ENCODE assay signal across 8 cellular contexts in the genomic region with DNA sequence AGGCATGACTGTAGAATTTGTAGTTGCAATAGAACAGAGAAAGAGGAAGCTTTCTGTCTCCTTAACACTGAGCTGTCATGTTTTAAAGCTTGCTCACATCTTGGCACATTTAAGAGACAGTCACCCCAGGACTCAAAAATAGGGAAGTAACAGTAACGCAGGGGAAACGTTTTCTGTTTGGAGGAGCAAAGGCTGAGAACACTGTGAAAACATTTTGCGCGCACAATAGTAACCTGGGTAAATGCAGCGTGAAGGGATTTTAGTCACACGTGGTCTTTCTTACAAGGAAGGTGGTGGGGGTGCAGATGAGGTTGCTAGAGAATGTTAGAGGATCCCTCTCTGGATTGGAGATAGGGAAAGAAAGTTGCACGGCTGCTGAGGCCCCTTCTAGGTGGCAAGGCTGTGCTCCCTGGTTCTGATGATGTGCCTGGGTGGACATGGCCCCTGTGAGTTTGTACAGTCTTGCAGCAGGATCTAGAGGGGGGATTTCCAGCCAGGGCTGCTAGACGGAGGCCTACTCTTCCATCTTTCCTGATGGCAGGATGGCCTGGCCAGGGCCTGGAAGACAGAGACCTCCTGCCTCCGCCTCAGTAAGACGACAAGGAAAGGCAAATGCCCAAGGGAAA. TPM values are rescaled to one million over a fixed set of nuclear protein-coding genes. Genes with fewer than 3 reads are reported as not detected.
DNase-seq lines count a peak whose midpoint lies in the region; ATAC-seq and TF ChIP-seq lines count a peak whose summit lies in the region.

No MANE protein-coding gene starts in this region.

- H3K36me3 Mint-ChIP-seq in chondrocyte (ENCODE audit: low read depth): peaks cover 14% of the 10 kb centered on the region
- peaks cover 64% of the 10 kb centered on the region for H3K36me3 Mint-ChIP-seq in stimulated activated effector memory CD8-positive, alpha-beta T cell treated with anti-CD3 and anti-CD28 coated beads, Interleukin-12 subunit alpha, Interleukin-12 subunit beta, amount 100 ng/mL, for 72 hours

- no peaks in the 10 kb centered on the region for H3K9me3 Mint-ChIP-seq in chondrocyte (ENCODE audit: low read depth)
- H3K9me3 Mint-ChIP-seq in stimulated activated effector memory CD8-positive, alpha-beta T cell treated with anti-CD3 and anti-CD28 coated beads, Interleukin-12 subunit alpha, Interleukin-12 subunit beta, amount 100 ng/mL, for 72 hours: no peaks in the 10 kb centered on the region

- H3K27me3 Mint-ChIP-seq in chondrocyte (ENCODE audit: low read depth): no peaks in the 10 kb centered on the region

- TF ChIP-seq CTCF in chondrocyte (IDR thresholded peaks at IDR 0.05): no peak

- no peak overlapping the region for H3K4me3 Mint-ChIP-seq in chondrocyte (ENCODE audit: unreplicated experiment)
- no peak overlapping the region for H3K4me3 Mint-ChIP-seq in stimulated activated effector memory CD8-positive, alpha-beta T cell treated with anti-CD3 and anti-CD28 coated beads, Interleukin-12 subunit alpha, Interleukin-12 subunit beta, amount 100 ng/mL, for 72 hours

- peak overlapping the region; percentile 46 for H3K27ac Mint-ChIP-seq in chondrocyte (ENCODE audit: unreplicated experiment)
- H3K27ac Mint-ChIP-seq in stimulated activated effector memory CD8-positive, alpha-beta T cell treated with anti-CD3 and anti-CD28 coated beads, Interleukin-12 subunit alpha, Interleukin-12 subunit beta, amount 100 ng/mL, for 72 hours: peak overlapping the region; percentile 55

- DNase-seq in chondrocyte (ENCODE audit: low spot score): no peak
- DNase-seq in stimulated activated effector memory CD8-positive, alpha-beta T cell treated with anti-CD3 and anti-CD28 coated beads, Interleukin-12 subunit alpha, Interleukin-12 subunit beta, amount 100 ng/mL, for 72 hours (ENCODE audit: low spot score in 2 of 2): no peak
- no peak for DNase-seq in retina
- DNase-seq in NCI-H345 treated with DMSO at 0.1 percent for 48 hours (lab: John Stamatoyannopoulos, UW; ENCODE audit: unreplicated experiment): no peak
- DNase-seq in NCI-H2227 (lab: John Stamatoyannopoulos, UW; ENCODE audit: unreplicated experiment): no peak
- no peak for DNase-seq in activated CD8-positive, alpha-beta memory T cell treated with anti-CD3 and anti-CD28 coated beads, Interleukin-2, amount 50 U/mL, for 4 hours

- ATAC-seq in GM19328 (IDR thresholded peaks at IDR 0.05; ENCODE audit: unreplicated experiment) (peak; percentile 47), HG03571 (IDR thresholded peaks at IDR 0.05; ENCODE audit: unreplicated experiment) (peak; percentile 50)
- ATAC-seq in stimulated activated effector memory CD8-positive, alpha-beta T cell treated with anti-CD3 and anti-CD28 coated beads, Interleukin-12 subunit alpha, Interleukin-12 subunit beta, amount 100 ng/mL, for 72 hours: peak; percentile 4

- H3K4me1 Mint-ChIP-seq in chondrocyte (ENCODE audit: low read depth): peaks cover 28% of the 10 kb centered on the region
- H3K4me1 Mint-ChIP-seq in stimulated activated effector memory CD8-positive, alpha-beta T cell treated with anti-CD3 and anti-CD28 coated beads, Interleukin-12 subunit alpha, Interleukin-12 subunit beta, amount 100 ng/mL, for 72 hours: peaks cover 56% of the 10 kb centered on the region

RNA-seq across cellular contexts. Expression of a gene that starts 12.0 kb away (rescaled TPM):
- 2.6 to 5.3 TPM (median 5.0 TPM) in 3 replicates for total RNA-seq in chondrocyte
